In genomic region chr20:58506999-58507398, GRCh38 we compare ENCODE assay signal across 1 cellular context. TPM values are rescaled to one million over a fixed set of nuclear protein-coding genes. Genes with fewer than 3 reads are reported as not detected.
"Had no signal": no experiment of that assay in that cellular context is flagged by ENCODE, and none has a peak within 500 bp of the region (broad histone marks: within the 10 kb centered on the region; RNA-seq: fewer than 3 reads in every experiment).

No MANE protein-coding gene starts in this region.

RNA-seq across cellular contexts. Expression of gene APCDD1L, which starts 8.2 kb away (rescaled TPM):
- total RNA-seq: Peyer's patch had no signal
